Comparison of ENCODE assay signal across 10 cellular contexts in genomic region chr2:10548626-10549025, GRCh38.
DNase-seq lines count a peak whose midpoint lies in the region; ATAC-seq, FAIRE-seq and TF ChIP-seq lines count a peak whose summit lies in the region.
"Had no signal": no experiment of that assay in that cellular context is flagged by ENCODE, and none has a peak within 500 bp of the region (broad histone marks: within the 10 kb centered on the region; RNA-seq: fewer than 3 reads in every experiment).

No MANE protein-coding gene starts in this region.

- CTCF ChIA-PET in K562 (lab: Yijun Ruan, JAX; ENCODE audit: low intra/inter-chr PET ratio): no interaction called here

- H3K9me1 ChIP-seq in K562 (ENCODE audit: control insufficient read depth, insufficient read depth, low read length): no peaks in the 10 kb centered on the region

- no peak overlapping the region; the same call in 1 of the 2 replicates for H2AFZ ChIP-seq in K562 (ENCODE audit: low read depth, low read length)

- H4K20me1 ChIP-seq in K562 (replicated peaks; ENCODE audit: control insufficient read depth, insufficient read depth, low read length): 0 out of 2 replicates have a peak, but pooled peaks cover 4% of the 10 kb centered on the region

- TF ChIP-seq EP300 in K562 (IDR thresholded peaks at IDR 0.05; ENCODE audit: low read length): no peak

- TF ChIP-seq RAD21 in K562 (CRISPR knock-in tag; conservative IDR thresholded peaks at IDR 0.05 in 1 of 2, IDR thresholded peaks at IDR 0.05 in 1 of 2): no peak

- H3K9ac ChIP-seq in K562 (ENCODE audit: insufficient read depth in 1 of 2, low read depth in 2 of 2, low read length in 2 of 2): 0 out of 4 replicates have a peak overlapping the region, but pooled peaks of 1 of the 2 experiments have one; percentile 56

- H3K9me3 ChIP-seq in left ventricle myocardium inferior (replicated peaks) (no peaks in the 10 kb centered on the region), K562 (replicated peaks; ENCODE audit: control insufficient read depth, insufficient read depth, low read depth, low read length) (no peaks in the 10 kb centered on the region)

- POLR2A ChIA-PET in K562 (lab: Yijun Ruan, JAX): no interaction called here

- ATAC-seq in K562 (no peak; the same call in 2 of the 3 replicates), HG02678 (IDR thresholded peaks at IDR 0.05; ENCODE audit: unreplicated experiment) (no peak)

- no peak for DNase-seq in left ventricle myocardium inferior
- DNase-seq in cardiac septum (ENCODE audit: low spot score): no peak
- peak in 1 of 4 experiments; percentile 34 for DNase-seq in K562 (ENCODE audit: extremely low read depth in 1 of 4, low spot score in 3 of 4)
- peak; percentile 56 for DNase-seq in iPS-NIHi7 (ENCODE audit: extremely low spot score)
- no peak for DNase-seq in DMS53 (lab: John Stamatoyannopoulos, UW)
- DNase-seq in cerebellum (ENCODE audit: low spot score): no peak
- no peak for DNase-seq in GDM1 (lab: John Stamatoyannopoulos, UW)
- DNase-seq: activated gamma-delta T cell treated with Interleukin-2 at 50 U/mL for 16 hours had no signal

- H3K27me3 ChIP-seq in left ventricle myocardium inferior (ENCODE audit: low read depth) (peaks cover 53% of the 10 kb centered on the region), K562 (ENCODE audit: control insufficient read depth in 2 of 2, insufficient read depth in 2 of 2, low read length in 2 of 2) (peaks cover 35 to 49% of the 10 kb centered on the region in 2 experiments)

- H3K36me3 ChIP-seq in left ventricle myocardium inferior: no peaks in the 10 kb centered on the region
- no peaks in the 10 kb centered on the region for H3K36me3 ChIP-seq in K562 (ENCODE audit: control insufficient read depth, insufficient read depth, low read length)

- 12% methylated on average over 18 of the region's 18 CpGs for WGBS in K562 (ENCODE audit: insufficient coverage, low coverage, missing lambda C conversion rate)

- intact Hi-C loops in left ventricle myocardium inferior (cut with micrococcal nuclease): no loop called here
- intact Hi-C loops in cardiac septum (cut with DNase I): no loop called here
- intact Hi-C loops in K562 (cut with micrococcal nuclease): no loop called here

- no peak for TF ChIP-seq POLR2A in K562 (conservative IDR thresholded peaks at IDR 0.05)

- H3K4me2 ChIP-seq in K562 (ENCODE audit: insufficient read depth, low read length): no peak overlapping the region

- H3K4me1 ChIP-seq in left ventricle myocardium inferior: peaks cover 24% of the 10 kb centered on the region
- peaks cover 0 to 16% of the 10 kb centered on the region in 2 experiments; a peak in 2 of 5 replicates for H3K4me1 ChIP-seq in K562 (replicated peaks in 1 of 2; ENCODE audit: control insufficient read depth in 2 of 2, insufficient read depth in 2 of 2, low read length in 2 of 2)

- in situ Hi-C loops in K562 (cut with MboI): no loop called here

- no peak for FAIRE-seq in K562 (lab: Jason Lieb, UNC)
- FAIRE-seq: TTC549 had no signal

- no TSS peak for BruUV-seq in K562 (replicated peaks; lab: Mats Ljungman, UMichigan)

- H3K4me3 ChIP-seq in left ventricle myocardium inferior (peak overlapping the region; percentile 29), K562 (no peak overlapping the region)

- H3K27ac ChIP-seq in left ventricle myocardium inferior (replicated peaks) (no peak overlapping the region), K562 (ENCODE audit: extremely low read depth, low read depth, low read length) (no peak overlapping the region)

- TF ChIP-seq CTCF in left ventricle myocardium inferior (IDR thresholded peaks at IDR 0.05; ENCODE audit: borderline replicate concordance) (no peak), K562 (IDR thresholded peaks at IDR 0.05 in 2 of 3, conservative IDR thresholded peaks at IDR 0.05 in 1 of 3; ENCODE audit: insufficient read depth in 2 of 3, low read depth in 1 of 3, low read length in 3 of 3) (no peak)

- H3K79me2 ChIP-seq in K562 (ENCODE audit: control insufficient read depth, insufficient read depth, low read length): no peaks in the 10 kb centered on the region

TF ChIP-seq in K562, 482 proteins besides CTCF, POLR2A, EP300 and RAD21:
- TF ChIP-seq DPF2 (IDR thresholded peaks at IDR 0.05): no peak
- TF ChIP-seq ATF3 (IDR thresholded peaks at IDR 0.05): peak; percentile 50; the same call in 1 of the 2 replicates
- TF ChIP-seq ATF3 (CRISPR knock-in tag; conservative IDR thresholded peaks at IDR 0.05): no peak
- TF ChIP-seq JUND (IDR thresholded peaks at IDR 0.05; ENCODE audit: borderline replicate concordance, low read depth, low read length): 0 out of 2 replicates have a peak, but pooled peaks have one; percentile 17
- TF ChIP-seq JUND (tag; IDR thresholded peaks at IDR 0.05; ENCODE audit: borderline replicate concordance, low read depth, low read length): no peak
